Comparison of ENCODE assay signal across 23 cellular contexts in genomic region chr7:93140582-93141191, GRCh38. TPM values are rescaled to one million over a fixed set of nuclear protein-coding genes. Genes with fewer than 3 reads are reported as not detected.
"Had no signal": no experiment of that assay in that cellular context is flagged by ENCODE, and none has a peak within 500 bp of the region (broad histone marks: within the 10 kb centered on the region; RNA-seq: fewer than 3 reads in every experiment).

No MANE protein-coding gene starts in this region.

- ATAC-seq: HepG2, Right ventricle myocardium inferior, SK-N-SH treated with all-trans-retinoic acid at 6 μM for 48 hours had no signal

- H3K27ac ChIP-seq: PC-9, Peyer's patch had no signal

- H3K27me3 ChIP-seq: MG63, Peyer's patch had no signal

- DNase-seq: IMR-90, Karpas-422, KG1, MG63, NCI-H1092 treated with DMSO at 0.1 percent for 48 hours, NCI-H1436, NCI-H187, NCI-H2029, NCI-H2081 treated with DMSO at 0.1 percent for 48 hours, NCI-H2171, NCI-H226, NCI-H446, NCI-H510A, NCI-H524 treated with DMSO at 0.1 percent for 48 hours, NCI-H69, NCI-H774, OCI-M1, PC-9, Peyer's patch, SHP77 treated with DMSO at 0.1 percent for 48 hours had no signal

- H3K4me3 ChIP-seq: MG63, PC-9, Peyer's patch had no signal

- H3K9me3 ChIP-seq: MG63, Peyer's patch had no signal

RNA-seq across cellular contexts. Expression of gene SAMD9L, which starts 7.5 kb away (rescaled TPM):
- total RNA-seq: HepG2 had no signal
